ENCODE assay signal across 8 cellular contexts in genomic region chr13:40770934-40771618, GRCh38. TPM values are rescaled to one million over a fixed set of nuclear protein-coding genes. Genes with fewer than 3 reads are reported as not detected.
DNase-seq lines count a peak whose midpoint lies in the region; ATAC-seq and TF ChIP-seq lines count a peak whose summit lies in the region.

TSS of gene MRPS31 (minus strand) at chr13:40771190. CDS start at chr13:40771136, 54 bp downstream.

- no peaks in the 10 kb centered on the region for H3K9me3 Mint-ChIP-seq in nephron progenitor cell
- H3K9me3 Mint-ChIP-seq in stimulated activated naive CD8-positive, alpha-beta T cell treated with anti-CD3 and anti-CD28 coated beads, Interleukin-15, amount 100 ng/mL, for 72 hours, result no peaks in the 10 kb centered on the region

- H3K27me3 ChIP-seq in H7 (ENCODE audit: control insufficient read depth, insufficient read depth, low read length), result no peaks in the 10 kb centered on the region

- no peaks in the 10 kb centered on the region for H3K27me3 Mint-ChIP-seq in nephron progenitor cell (ENCODE audit: low read depth, poor library complexity)
- no peaks in the 10 kb centered on the region for H3K27me3 Mint-ChIP-seq in stimulated activated naive CD8-positive, alpha-beta T cell treated with anti-CD3 and anti-CD28 coated beads, Interleukin-15, amount 100 ng/mL, for 72 hours

- peaks cover 5% of the 10 kb centered on the region for H3K36me3 Mint-ChIP-seq in nephron progenitor cell (ENCODE audit: low read depth)

- DNase-seq in ELF-1 (ENCODE audit: low read depth, low spot score) (peak; percentile 98), H7 (peak; percentile 95), M059J (ENCODE audit: low read depth) (peak; percentile 90), SHP77 (lab: John Stamatoyannopoulos, UW) (peak; percentile 81 to 87), fibroblast of the aortic adventitia (ENCODE audit: low read depth) (peak; percentile 94), nephron progenitor cell (peak; percentile 94)
- peak; percentile 92 for DNase-seq in activated effector memory CD4-positive, alpha-beta T cell treated with Interleukin-2 at 50 U/mL for 16 hours
- peak; percentile 93 to 96 for DNase-seq in stimulated activated naive CD8-positive, alpha-beta T cell treated with anti-CD3 and anti-CD28 coated beads, Interleukin-15, amount 100 ng/mL, for 72 hours

- H3K27ac Mint-ChIP-seq in nephron progenitor cell, result peak within 1 kb of the TSS; percentile 99
- H3K27ac Mint-ChIP-seq in stimulated activated naive CD8-positive, alpha-beta T cell treated with anti-CD3 and anti-CD28 coated beads, Interleukin-15, amount 100 ng/mL, for 72 hours, result peak within 1 kb of the TSS; percentile 96 to 97

- H3K4me1 Mint-ChIP-seq in nephron progenitor cell, result peaks cover 13% of the 10 kb centered on the region
- H3K4me1 Mint-ChIP-seq in stimulated activated naive CD8-positive, alpha-beta T cell treated with anti-CD3 and anti-CD28 coated beads, Interleukin-15, amount 100 ng/mL, for 72 hours, result peaks cover 18% of the 10 kb centered on the region

- no peaks in the 10 kb centered on the region for H3K36me3 ChIP-seq in H7 (replicated peaks; ENCODE audit: control insufficient read depth, insufficient read depth, low read length)

- H3K4me3 Mint-ChIP-seq in nephron progenitor cell, result peak within 1 kb of the TSS; percentile 100
- peak within 1 kb of the TSS; percentile 96 to 98 for H3K4me3 Mint-ChIP-seq in stimulated activated naive CD8-positive, alpha-beta T cell treated with anti-CD3 and anti-CD28 coated beads, Interleukin-15, amount 100 ng/mL, for 72 hours

- H3K4me3 ChIP-seq in H7 (ENCODE audit: insufficient read depth, low read depth, low read length), result peak within 1 kb of the TSS; percentile 72
- H3K4me3 ChIP-seq in fibroblast of the aortic adventitia (ENCODE audit: low read depth, low read length), result peak within 1 kb of the TSS; percentile 100

- ATAC-seq in stimulated activated naive CD8-positive, alpha-beta T cell treated with anti-CD3 and anti-CD28 coated beads, Interleukin-15, amount 100 ng/mL, for 72 hours, result peak; percentile 99

- no peak for TF ChIP-seq CTCF in fibroblast of the aortic adventitia (IDR thresholded peaks at IDR 0.05; ENCODE audit: insufficient read depth, low read length)
- no peak for TF ChIP-seq CTCF in nephron progenitor cell (IDR thresholded peaks at IDR 0.05)

RNA-seq across cellular contexts. Expression of gene MRPS31, which starts in this region (rescaled TPM):
- total RNA-seq in H7 (2014; rRNA removed; shearing (Covaris generic)), result 27.0 and 38.5 TPM in 2 replicates
- total RNA-seq in M059J (2014; rRNA removed; shearing (Covaris generic)), result 17.5 and 19.8 TPM in 2 replicates
- 18.0 and 25.1 TPM in 2 replicates for total RNA-seq in fibroblast of the aortic adventitia (ENCODE audit: low replicate concordance)

Comparison
In these comparisons a context has a peak if more than half of its experiments do, and no peak if none do; other contexts are left out.
1. Peak in every context shown above with its lines: DNase-seq, ATAC-seq and H3K4me3 ChIP-seq.